Comparison of ENCODE assay signal across 16 cellular contexts in the genomic region with DNA sequence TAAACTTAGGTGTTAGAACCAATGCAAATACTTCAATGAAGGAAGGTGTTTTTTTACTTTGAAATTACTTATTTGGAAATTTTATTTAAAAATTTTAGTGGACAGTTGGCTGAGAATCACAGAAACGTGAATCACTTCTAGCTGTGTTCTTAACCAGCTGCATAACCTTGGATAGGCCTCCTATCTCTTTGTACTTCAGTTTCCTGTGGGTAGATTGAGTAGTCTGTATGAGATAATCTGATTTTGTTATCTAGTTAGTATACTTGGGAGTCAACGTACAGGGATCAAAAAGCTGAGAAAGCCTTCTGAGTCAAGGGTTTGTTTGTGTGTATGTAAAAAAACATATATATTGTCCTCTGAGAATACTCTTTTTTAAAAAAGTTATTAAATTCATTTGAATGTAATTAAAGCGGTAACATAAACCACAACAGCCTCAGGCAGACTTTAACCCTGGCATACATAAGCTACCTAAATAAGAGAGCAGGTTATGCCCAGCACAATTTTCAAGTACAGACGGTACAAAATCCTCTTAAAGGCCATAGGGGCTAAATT. TPM values are rescaled to one million over a fixed set of nuclear protein-coding genes. Genes with fewer than 3 reads are reported as not detected.
A peak's percentile ranks its signal among the peaks of the same experiment; 100 is the strongest.
DNase-seq lines count a peak whose midpoint lies in the region; ATAC-seq, FAIRE-seq and TF ChIP-seq lines count a peak whose summit lies in the region.
"Had no signal": no experiment of that assay in that cellular context is flagged by ENCODE, and none has a peak within 500 bp of the region (broad histone marks: within the 10 kb centered on the region; RNA-seq: fewer than 3 reads in every experiment).

No MANE protein-coding gene starts in this region.

- peak overlapping the region; percentile 84 to 97 for H3K4me3 Mint-ChIP-seq in activated T-cell treated with anti-CD3 and anti-CD28 coated beads, Interleukin-2, amount 50 U/mL, for 72 hours
- no peak overlapping the region for H3K4me3 Mint-ChIP-seq in activated CD4-positive, alpha-beta T cell treated with anti-CD3 and anti-CD28 coated beads, Interleukin-2, amount 10 ng/mL, durations not matched to agents 7 days and 5 days

- WGBS in K562 (ENCODE audit: insufficient coverage, low coverage, missing lambda C conversion rate): 30% methylated on average over 4 of the region's 4 CpGs
- 52% methylated on average over 4 of the region's 4 CpGs for WGBS in smooth muscle cell (ENCODE audit: low lambda C conversion rate)

- BruUV-seq in K562 (replicated peaks; lab: Mats Ljungman, UMichigan): no TSS peak

- no peak for FAIRE-seq in K562 (lab: Jason Lieb, UNC)
- FAIRE-seq: RCC 7860 had no signal

- no peaks in the 10 kb centered on the region for H3K9me2 ChIP-seq in OCI-LY1 (ENCODE audit: low read depth, low read length)

- H3K27me3 ChIP-seq in OCI-LY1 (ENCODE audit: insufficient read depth, low read length) (no peaks in the 10 kb centered on the region), K562 (ENCODE audit: control insufficient read depth in 2 of 2, insufficient read depth in 2 of 2, low read length in 2 of 2) (no peaks in the 10 kb centered on the region), smooth muscle cell (ENCODE audit: low read depth) (no peaks in the 10 kb centered on the region)
- H3K27me3 ChIP-seq: adrenal gland, upper lobe of right lung had no signal

- H3K4me1 ChIP-seq in OCI-LY1 (ENCODE audit: insufficient read depth, low read length, severe bottlenecking) (peaks cover 72% of the 10 kb centered on the region), K562 (replicated peaks in 1 of 2; ENCODE audit: control insufficient read depth in 2 of 2, insufficient read depth in 2 of 2, low read length in 2 of 2) (peaks cover 5 to 9% of the 10 kb centered on the region in 2 experiments; a peak in 4 of 5 replicates), smooth muscle cell (ENCODE audit: low read depth) (peaks cover 4% of the 10 kb centered on the region)
- H3K4me1 ChIP-seq: upper lobe of right lung had no signal

- no peaks in the 10 kb centered on the region for H3K9me1 ChIP-seq in K562 (ENCODE audit: control insufficient read depth, insufficient read depth, low read length)

- ATAC-seq in activated T-cell treated with anti-CD3 and anti-CD28 coated beads, Interleukin-2, amount 50 U/mL, for 72 hours (replicated peaks in 1 of 2): no peak
- ATAC-seq in K562: no peak
- ATAC-seq: upper lobe of right lung had no signal

- TF ChIP-seq RAD21 in K562 (CRISPR knock-in tag; conservative IDR thresholded peaks at IDR 0.05 in 1 of 2, IDR thresholded peaks at IDR 0.05 in 1 of 2): no peak

- peak overlapping the region; percentile 99 for H3K9ac ChIP-seq in OCI-LY1 (ENCODE audit: low read length)
- no peak overlapping the region for H3K9ac ChIP-seq in K562 (ENCODE audit: insufficient read depth in 1 of 2, low read depth in 2 of 2, low read length in 2 of 2)
- no peak overlapping the region for H3K9ac ChIP-seq in smooth muscle cell (ENCODE audit: low read depth)

- H3K4me2 ChIP-seq in OCI-LY1 (ENCODE audit: low read length): peak overlapping the region; percentile 85
- H3K4me2 ChIP-seq in K562 (ENCODE audit: insufficient read depth, low read length): no peak overlapping the region
- peak overlapping the region; percentile 88 for H3K4me2 ChIP-seq in smooth muscle cell

- CTCF ChIA-PET in K562 (lab: Yijun Ruan, JAX; ENCODE audit: low intra/inter-chr PET ratio): interaction anchor here (0.8 kb wide), 1 partner anchor 38 kb away, joined by 4 read pairs; a partner anchor contains a TSS
- CTCF ChIA-PET in activated CD4-positive, alpha-beta T cell treated with anti-CD3 and anti-CD28 coated beads, Interleukin-2, amount 10 ng/mL, durations not matched to agents 7 days and 5 days (lab: Charles Lee): interaction anchor here (1.0 to 1.4 kb wide), 2 partner anchors 14 to 37 kb away, joined by 3 to 5 read pairs; no protein-coding TSS in a partner anchor

- no peaks in the 10 kb centered on the region for H3K27me3 Mint-ChIP-seq in activated T-cell treated with anti-CD3 and anti-CD28 coated beads, Interleukin-2, amount 50 U/mL, for 72 hours (ENCODE audit: low read depth)
- peaks cover 4% of the 10 kb centered on the region for H3K27me3 Mint-ChIP-seq in activated CD4-positive, alpha-beta T cell treated with anti-CD3 and anti-CD28 coated beads, Interleukin-2, amount 10 ng/mL, durations not matched to agents 7 days and 5 days

- POLR2A ChIA-PET in K562 (lab: Yijun Ruan, JAX): interaction anchor here (0.5 to 1.8 kb wide), 3 partner anchors 18 to 1241 kb away, joined by 3 to 6 read pairs (median 5); a partner anchor contains a TSS
- POLR2A ChIA-PET in activated CD4-positive, alpha-beta T cell treated with anti-CD3 and anti-CD28 coated beads, Interleukin-2, amount 10 ng/mL, durations not matched to agents 7 days and 5 days (lab: Charles Lee): no interaction called here

- intact Hi-C loops in K562 (cut with micrococcal nuclease): no loop called here

- H3F3A ChIP-seq in OCI-LY1 (ENCODE audit: insufficient read depth, low read length) (no peaks in the 10 kb centered on the region; the same call in 1 of the 2 replicates), smooth muscle cell (ENCODE audit: low read depth) (no peaks in the 10 kb centered on the region)

- in situ Hi-C loops in K562 (cut with MboI): no loop called here

- H3K4me1 Mint-ChIP-seq in activated T-cell treated with anti-CD3 and anti-CD28 coated beads, Interleukin-2, amount 50 U/mL, for 72 hours (ENCODE audit: low read depth): peaks cover 59% of the 10 kb centered on the region
- peaks cover 42% of the 10 kb centered on the region for H3K4me1 Mint-ChIP-seq in activated CD4-positive, alpha-beta T cell treated with anti-CD3 and anti-CD28 coated beads, Interleukin-2, amount 10 ng/mL, durations not matched to agents 7 days and 5 days

- H3K36me3 ChIP-seq in OCI-LY1 (ENCODE audit: insufficient read depth, low read length): peaks cover 59% of the 10 kb centered on the region
- peaks cover 14% of the 10 kb centered on the region for H3K36me3 ChIP-seq in K562 (ENCODE audit: control insufficient read depth, insufficient read depth, low read length)
- peaks cover 10% of the 10 kb centered on the region for H3K36me3 ChIP-seq in smooth muscle cell (ENCODE audit: low read depth)

- no peak for TF ChIP-seq POLR2A in K562 (conservative IDR thresholded peaks at IDR 0.05)

- no peak overlapping the region for H2AFZ ChIP-seq in OCI-LY1 (ENCODE audit: low read length)
- H2AFZ ChIP-seq in K562 (ENCODE audit: low read depth, low read length): no peak overlapping the region
- no peak overlapping the region for H2AFZ ChIP-seq in smooth muscle cell (ENCODE audit: low read depth)

- H3K36me3 Mint-ChIP-seq in activated T-cell treated with anti-CD3 and anti-CD28 coated beads, Interleukin-2, amount 50 U/mL, for 72 hours (ENCODE audit: insufficient read depth in 2 of 2): peaks cover 7 to 8% of the 10 kb centered on the region in 2 donors
- peaks cover 41% of the 10 kb centered on the region for H3K36me3 Mint-ChIP-seq in activated CD4-positive, alpha-beta T cell treated with anti-CD3 and anti-CD28 coated beads, Interleukin-2, amount 10 ng/mL, durations not matched to agents 7 days and 5 days (ENCODE audit: low read depth)

- TF ChIP-seq EP300 in K562 (IDR thresholded peaks at IDR 0.05; ENCODE audit: low read length): no peak

- peak overlapping the region; percentile 100 for H3K27ac ChIP-seq in OCI-LY1 (ENCODE audit: low read depth, low read length, poor library complexity, severe bottlenecking)
- no peak overlapping the region for H3K27ac ChIP-seq in K562 (ENCODE audit: extremely low read depth, low read depth, low read length)
- no peak overlapping the region for H3K27ac ChIP-seq in smooth muscle cell (ENCODE audit: low read depth)
- H3K27ac ChIP-seq: upper lobe of right lung had no signal

- no peak for DNase-seq in activated T-cell treated with anti-CD3 and anti-CD28 coated beads, Interleukin-2, amount 50 U/mL, for 72 hours
- DNase-seq in activated T-cell treated with anti-CD3 and anti-CD28 coated beads, Interleukin-2, amount 50 U/mL, for 1 hour: no peak
- DNase-seq in K562 (ENCODE audit: extremely low read depth in 1 of 4, low spot score in 3 of 4) (no peak), smooth muscle cell (lab: John Stamatoyannopoulos, UW; ENCODE audit: unreplicated experiment) (no peak), medulla oblongata (ENCODE audit: extremely low spot score) (no peak), UCSD-AML1 (lab: John Stamatoyannopoulos, UW; ENCODE audit: unreplicated experiment) (no peak)
- no peak for DNase-seq in activated CD4-positive, alpha-beta T cell treated with anti-CD3 and anti-CD28 coated beads, Interleukin-2, amount 10 ng/mL, durations not matched to agents 7 days and 5 days
- DNase-seq: adrenal gland, foreskin melanocyte, HCEC 1CT, NCI-H2171, T-helper 9 cell, upper lobe of right lung had no signal

- H3K4me3 ChIP-seq in OCI-LY1 (ENCODE audit: low read depth, low read length, poor library complexity, severe bottlenecking): peak overlapping the region; percentile 99
- H3K4me3 ChIP-seq in K562: no peak overlapping the region
- no peak overlapping the region for H3K4me3 ChIP-seq in smooth muscle cell
- H3K4me3 ChIP-seq: adrenal gland, upper lobe of right lung had no signal

- no peak overlapping the region for H3K27ac Mint-ChIP-seq in activated T-cell treated with anti-CD3 and anti-CD28 coated beads, Interleukin-2, amount 50 U/mL, for 72 hours
- no peak overlapping the region for H3K27ac Mint-ChIP-seq in activated CD4-positive, alpha-beta T cell treated with anti-CD3 and anti-CD28 coated beads, Interleukin-2, amount 10 ng/mL, durations not matched to agents 7 days and 5 days

- TF ChIP-seq CTCF in OCI-LY1 (IDR thresholded peaks at IDR 0.05; ENCODE audit: low read length) (no peak), K562 (IDR thresholded peaks at IDR 0.05 in 2 of 3, conservative IDR thresholded peaks at IDR 0.05 in 1 of 3; ENCODE audit: insufficient read depth in 2 of 3, low read depth in 1 of 3, low read length in 3 of 3) (no peak), smooth muscle cell (IDR thresholded peaks at IDR 0.05; ENCODE audit: borderline replicate concordance, insufficient read depth, poor library complexity, severe bottlenecking) (no peak)

- H3K79me2 ChIP-seq in OCI-LY1 (ENCODE audit: insufficient read depth, low read length) (peaks cover 81% of the 10 kb centered on the region), K562 (ENCODE audit: control insufficient read depth, insufficient read depth, low read length) (peaks cover 50% of the 10 kb centered on the region), smooth muscle cell (ENCODE audit: low read depth) (peaks cover 48% of the 10 kb centered on the region)

- H4K20me1 ChIP-seq in OCI-LY1 (ENCODE audit: insufficient read depth, low read length) (no peaks in the 10 kb centered on the region), K562 (replicated peaks; ENCODE audit: control insufficient read depth, insufficient read depth, low read length) (0 out of 2 replicates have a peak, but pooled peaks cover 5% of the 10 kb centered on the region), smooth muscle cell (ENCODE audit: low read depth) (peaks cover 63% of the 10 kb centered on the region)

- H3K9me3 ChIP-seq in OCI-LY1 (ENCODE audit: low read length) (no peaks in the 10 kb centered on the region), K562 (replicated peaks; ENCODE audit: control insufficient read depth, insufficient read depth, low read depth, low read length) (no peaks in the 10 kb centered on the region; the same call in 1 of the 2 replicates), smooth muscle cell (replicated peaks; ENCODE audit: low read depth) (no peaks in the 10 kb centered on the region)
- H3K9me3 ChIP-seq: adrenal gland, upper lobe of right lung had no signal

- H3K9me3 Mint-ChIP-seq in activated T-cell treated with anti-CD3 and anti-CD28 coated beads, Interleukin-2, amount 50 U/mL, for 72 hours: no peaks in the 10 kb centered on the region
- peaks cover 3% of the 10 kb centered on the region for H3K9me3 Mint-ChIP-seq in activated CD4-positive, alpha-beta T cell treated with anti-CD3 and anti-CD28 coated beads, Interleukin-2, amount 10 ng/mL, durations not matched to agents 7 days and 5 days

RNA-seq across cellular contexts. Expression of a gene that starts 38.1 kb away (rescaled TPM):
- total RNA-seq in activated T-cell treated with anti-CD3 and anti-CD28 coated beads, Interleukin-2, amount 50 U/mL, for 72 hours: 10 to 100 TPM; 47.2 to 47.4 TPM
- total RNA-seq in K562 (2011; cell fraction: chromatin; rRNA removed; ENCODE audit: low replicate concordance): 44.6 and 234 TPM in 2 replicates
- 17.3 and 22.4 TPM in 2 replicates for total RNA-seq in K562 (2011; cell fraction: nucleolus; rRNA removed)
- total RNA-seq in K562 (2011; cell fraction: nucleoplasm; rRNA removed): 50.5 and 58.9 TPM in 2 replicates
- total RNA-seq in K562 (2014; rRNA removed): 38.4 and 41.9 TPM in 2 replicates
- 62.7 and 71.3 TPM in 2 replicates for total RNA-seq in K562 (2014; rRNA removed; fragmentation: Illumina TruSeq; extraction: Trizol)
- total RNA-seq in K562 (2015; rRNA removed; fragmentation: Illumina TruSeq; extraction: Trizol): 41.8 and 45.7 TPM in 2 replicates
- total RNA-seq in K562 (2021): 48.0 and 48.8 TPM in 2 replicates
- 56.9 and 90.6 TPM in 2 replicates for polyA plus RNA-seq in K562 (2011; rRNA removed)
- polyA plus RNA-seq in K562 (2011; cell fraction: cytosol; rRNA removed): 35.0 and 54.6 TPM in 2 replicates
- polyA plus RNA-seq in K562 (2011; cell fraction: nucleus; rRNA removed): 41.3 and 55.1 TPM in 2 replicates
- polyA plus RNA-seq in K562 (2012): 35.9 and 44.3 TPM in 2 replicates
- 52.6 and 68.9 TPM in 2 replicates for polyA plus RNA-seq in K562 (2014; fragmentation: Illumina TruSeq; extraction: Trizol)
- polyA plus RNA-seq in K562 (2014; fragmentation: Nextera tagmentation; extraction: Ambion mirVana): 10 to 100 TPM; 46.7 to 63.9 TPM
- polyA plus RNA-seq in K562 (2014; rRNA removed): 34.1 and 36.1 TPM in 2 replicates
- 78.5 and 120 TPM in 2 replicates for polyA minus RNA-seq in K562 (2011; rRNA and poly(A)+ RNA removed)
- 35.8 and 43.2 TPM in 2 replicates for polyA minus RNA-seq in K562 (2011; cell fraction: cytosol; rRNA and poly(A)+ RNA removed)
- 40.1 and 81.5 TPM in 2 replicates for polyA minus RNA-seq in K562 (2011; cell fraction: nucleus; rRNA and poly(A)+ RNA removed)
- total RNA-seq in smooth muscle cell: 24.7 and 25.1 TPM in 2 replicates
- 19.0 and 22.5 TPM in 2 replicates for polyA plus RNA-seq in smooth muscle cell
- 10 to 100 TPM; 22.2 to 24.8 TPM for total RNA-seq in activated CD4-positive, alpha-beta T cell treated with anti-CD3 and anti-CD28 coated beads, Interleukin-2, amount 10 ng/mL, durations not matched to agents 7 days and 5 days

RNA-seq across cellular contexts. Expression of a gene that starts 48.2 kb away (rescaled TPM):
- 1 to 10 TPM; 2.2 TPM for total RNA-seq in activated T-cell treated with anti-CD3 and anti-CD28 coated beads, Interleukin-2, amount 50 U/mL, for 72 hours
- total RNA-seq in K562 (2011; cell fraction: chromatin; rRNA removed; ENCODE audit: low replicate concordance): not detected in 2 replicates
- total RNA-seq in K562 (2011; cell fraction: nucleolus; rRNA removed): not detected in 2 replicates
- not detected in 2 replicates for total RNA-seq in K562 (2011; cell fraction: nucleoplasm; rRNA removed)
- total RNA-seq in K562 (2014; rRNA removed) (not detected in 2 replicates), K562 (2014; rRNA removed; fragmentation: Illumina TruSeq; extraction: Trizol) (not detected in 2 replicates), K562 (2015; rRNA removed; fragmentation: Illumina TruSeq; extraction: Trizol) (not detected in 2 replicates), K562 (2021) (0.09 and 0.13 TPM in 2 replicates), smooth muscle cell (under 0.01 and 0.09 TPM in 2 replicates)
- polyA plus RNA-seq in K562 (2011; rRNA removed) (not detected in 2 replicates), K562 (2014; fragmentation: Illumina TruSeq; extraction: Trizol) (not detected in 2 replicates), K562 (2014; fragmentation: Nextera tagmentation; extraction: Ambion mirVana) (not detected), K562 (2014; rRNA removed) (0.03 TPM in 1 of 2 replicates, not detected in the other), smooth muscle cell (not detected in 2 replicates)
- polyA plus RNA-seq in K562 (2011; cell fraction: cytosol; rRNA removed): not detected in 2 replicates
- polyA plus RNA-seq in K562 (2011; cell fraction: nucleus; rRNA removed): not detected in 2 replicates
- polyA plus RNA-seq in K562 (2012): 0.04 and 0.11 TPM in 2 replicates
- polyA minus RNA-seq in K562 (2011; rRNA and poly(A)+ RNA removed): not detected in 2 replicates
- polyA minus RNA-seq in K562 (2011; cell fraction: cytosol; rRNA and poly(A)+ RNA removed): not detected in 2 replicates
- polyA minus RNA-seq in K562 (2011; cell fraction: nucleus; rRNA and poly(A)+ RNA removed): not detected in 2 replicates
- under 1 TPM; 0.10 to 0.12 TPM for total RNA-seq in activated CD4-positive, alpha-beta T cell treated with anti-CD3 and anti-CD28 coated beads, Interleukin-2, amount 10 ng/mL, durations not matched to agents 7 days and 5 days
- total RNA-seq: kidney epithelial cell had no signal
